8 cellular contexts compared by ENCODE assay signal in the genomic region with DNA sequence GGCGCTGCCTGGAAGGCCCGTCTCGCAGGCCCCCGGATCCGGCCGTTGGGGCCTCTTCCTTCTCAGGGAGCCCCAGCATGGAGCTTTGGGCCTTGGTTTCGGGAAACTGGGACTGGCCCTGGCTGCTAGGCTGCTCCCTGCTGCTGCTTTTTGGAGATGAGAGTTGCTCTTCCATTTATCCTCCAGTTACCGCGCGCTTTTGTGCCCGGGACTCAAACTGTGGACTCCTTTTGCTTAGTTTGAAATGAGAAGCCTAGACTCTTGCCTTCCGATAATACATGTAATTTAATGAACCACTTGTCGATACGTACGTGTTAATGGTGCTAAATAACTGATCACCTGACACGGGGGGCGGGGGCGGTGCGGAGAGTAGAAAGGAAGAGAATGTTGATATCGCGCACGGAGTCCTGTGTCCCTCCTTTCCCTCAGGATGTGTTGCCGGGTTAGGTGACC. TPM values are rescaled to one million over a fixed set of nuclear protein-coding genes. Genes with fewer than 3 reads are reported as not detected.
DNase-seq lines count a peak whose midpoint lies in the region; ATAC-seq, FAIRE-seq and TF ChIP-seq lines count a peak whose summit lies in the region.

No MANE protein-coding gene starts in this region.

- peak overlapping the region; percentile 75 for H3K4me2 ChIP-seq in parathyroid adenoma (ENCODE audit: low read length)

- no peaks in the 10 kb centered on the region for H3K27me3 ChIP-seq in parathyroid adenoma (ENCODE audit: control insufficient read depth, insufficient read depth, low read length)

- H3K36me3 Mint-ChIP-seq in activated naive CD4-positive, alpha-beta T cell treated with anti-CD3 and anti-CD28 coated beads, Interleukin-2, amount 10 ng/mL, durations not matched to agents 7 days and 5 days = peaks cover 2% of the 10 kb centered on the region
- H3K36me3 Mint-ChIP-seq in type B pancreatic cell = no peaks in the 10 kb centered on the region

- H3K4me3 Mint-ChIP-seq in activated naive CD4-positive, alpha-beta T cell treated with anti-CD3 and anti-CD28 coated beads, Interleukin-2, amount 10 ng/mL, durations not matched to agents 7 days and 5 days = peak overlapping the region; percentile 99
- H3K4me3 Mint-ChIP-seq in type B pancreatic cell = peak overlapping the region; percentile 100

- TF ChIP-seq CTCF in parathyroid adenoma (IDR thresholded peaks at IDR 0.05) (no peak), type B pancreatic cell (conservative IDR thresholded peaks at IDR 0.05) (no peak)

- H3K27ac ChIP-seq in parathyroid adenoma = peak overlapping the region; percentile 93

- no peaks in the 10 kb centered on the region for H3K36me3 ChIP-seq in parathyroid adenoma (ENCODE audit: control insufficient read depth, insufficient read depth, low read length)

- H3K4me1 ChIP-seq in parathyroid adenoma = peaks cover 14% of the 10 kb centered on the region

- peak; percentile 52 for FAIRE-seq in HTR-8/SVneo (lab: Jason Lieb, UNC)

- H3K9me3 ChIP-seq in parathyroid adenoma (ENCODE audit: control insufficient read depth, low read length) = no peaks in the 10 kb centered on the region

- intact Hi-C loops in Right ventricle myocardium superior (cut with DNase I) = loop anchor here (5.0 kb wide), 1 partner anchor 64 kb away; a partner anchor contains a TSS

- H2AFZ ChIP-seq in parathyroid adenoma = peak overlapping the region; percentile 97

- peaks cover 47% of the 10 kb centered on the region for H3K4me1 Mint-ChIP-seq in activated naive CD4-positive, alpha-beta T cell treated with anti-CD3 and anti-CD28 coated beads, Interleukin-2, amount 10 ng/mL, durations not matched to agents 7 days and 5 days
- H3K4me1 Mint-ChIP-seq in type B pancreatic cell (ENCODE audit: unreplicated experiment) = peaks cover 37% of the 10 kb centered on the region

- H3K9me3 Mint-ChIP-seq in activated naive CD4-positive, alpha-beta T cell treated with anti-CD3 and anti-CD28 coated beads, Interleukin-2, amount 10 ng/mL, durations not matched to agents 7 days and 5 days = no peaks in the 10 kb centered on the region
- no peaks in the 10 kb centered on the region for H3K9me3 Mint-ChIP-seq in type B pancreatic cell

- H3K27ac Mint-ChIP-seq in activated naive CD4-positive, alpha-beta T cell treated with anti-CD3 and anti-CD28 coated beads, Interleukin-2, amount 10 ng/mL, durations not matched to agents 7 days and 5 days = peak overlapping the region; percentile 98
- peak overlapping the region; percentile 96 for H3K27ac Mint-ChIP-seq in type B pancreatic cell

- CTCF ChIA-PET in activated naive CD4-positive, alpha-beta T cell treated with anti-CD3 and anti-CD28 coated beads, Interleukin-2, amount 10 ng/mL, durations not matched to agents 7 days and 5 days (lab: Charles Lee) = interaction anchor here (2.6 kb wide), 1 partner anchor 38 kb away, joined by 18 read pairs; no protein-coding TSS in a partner anchor

- ATAC-seq in GM19438 (IDR thresholded peaks at IDR 0.05; ENCODE audit: low read depth, unreplicated experiment) (peak; percentile 8), Right ventricle myocardium superior (ENCODE audit: poor library complexity) (peak; percentile 14)

- H3K79me2 ChIP-seq in parathyroid adenoma = peaks cover 36% of the 10 kb centered on the region

- H3K9ac ChIP-seq in parathyroid adenoma = peak overlapping the region; percentile 88

- no peaks in the 10 kb centered on the region for H3K27me3 Mint-ChIP-seq in activated naive CD4-positive, alpha-beta T cell treated with anti-CD3 and anti-CD28 coated beads, Interleukin-2, amount 10 ng/mL, durations not matched to agents 7 days and 5 days
- no peaks in the 10 kb centered on the region for H3K27me3 Mint-ChIP-seq in type B pancreatic cell

- DNase-seq in AG20443 (ENCODE audit: low spot score) (peak; percentile 38), HTR-8/SVneo (ENCODE audit: insufficient read length, low spot score) (no peak), RPMI7951 (ENCODE audit: low read depth) (peak; percentile 45), Right ventricle myocardium superior (peak; percentile 72), type B pancreatic cell (ENCODE audit: extremely low spot score, unreplicated experiment) (no peak)
- peak; percentile 71 for DNase-seq in activated naive CD4-positive, alpha-beta T cell treated with anti-CD3 and anti-CD28 coated beads, Interleukin-2, amount 10 ng/mL, durations not matched to agents 7 days and 5 days

- H3K4me3 ChIP-seq in parathyroid adenoma (ENCODE audit: low read depth, low read length) = peak overlapping the region; percentile 81

RNA-seq across cellular contexts. Expression of a gene that starts 0.9 kb away (rescaled TPM):
- total RNA-seq in RPMI7951 (2014; rRNA removed; shearing (Covaris generic)) = 28.9 and 35.7 TPM in 2 replicates
- 34.2 TPM for total RNA-seq in Right ventricle myocardium superior
- total RNA-seq in type B pancreatic cell (ENCODE audit: low replicate concordance) = 46.7 and 50.6 TPM in 2 replicates

Comparison
In these comparisons a context has a peak if more than half of its experiments do, and no peak if none do; other contexts are left out.
1. DNase-seq: peak in AG20443 (single experiment), RPMI7951 (single experiment), activated naive CD4-positive, alpha-beta T cell treated with anti-CD3 and anti-CD28 coated beads, Interleukin-2, amount 10 ng/mL, durations not matched to agents 7 days and 5 days (single experiment) and Right ventricle myocardium superior (single experiment); none in HTR-8/SVneo (single experiment) and type B pancreatic cell (single experiment).